Comparison of ENCODE assay signal across 1 cellular context in the genomic region with DNA sequence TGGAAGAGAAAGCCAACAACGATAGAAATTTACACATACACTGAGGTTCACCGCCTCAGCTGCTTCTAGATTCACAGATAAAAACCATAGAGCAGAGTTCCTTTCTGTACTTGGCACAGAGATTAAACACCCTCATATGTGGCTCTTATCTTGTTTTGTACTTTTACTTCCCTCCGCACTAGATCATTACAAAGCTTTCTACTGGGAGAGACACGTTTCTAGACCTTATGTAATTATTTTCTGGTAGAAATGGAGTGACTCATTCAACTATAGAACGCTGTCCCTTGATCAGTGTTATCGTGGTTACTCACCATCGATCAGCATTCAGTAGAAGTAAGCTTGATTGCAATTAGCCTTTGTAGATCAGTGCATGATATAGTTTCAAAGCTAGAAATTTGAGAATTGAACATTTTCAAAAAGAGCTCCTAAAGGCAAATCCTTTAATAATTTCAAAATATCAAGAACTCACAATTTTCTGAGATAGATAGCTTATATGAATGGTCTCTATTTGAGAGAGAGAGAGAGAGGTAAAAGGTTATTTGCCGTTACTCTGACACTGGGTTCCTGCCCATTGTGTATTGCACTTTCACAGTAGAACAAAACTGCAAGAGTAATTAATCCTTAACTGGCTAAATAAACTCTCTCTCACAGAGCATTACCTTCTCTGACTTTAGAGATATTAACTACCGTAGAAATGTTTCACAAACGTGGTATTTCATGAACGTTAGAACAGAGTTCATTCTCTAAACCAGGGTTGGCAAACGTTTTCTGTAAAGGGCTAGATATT.
TF ChIP-seq lines count a peak whose summit lies in the region.

No MANE protein-coding gene starts in this region.

TF ChIP-seq in K562, 482 proteins besides CTCF, POLR2A, EP300 and RAD21 (continued from another document and continues in another):
- TF ChIP-seq, protein P1, sequence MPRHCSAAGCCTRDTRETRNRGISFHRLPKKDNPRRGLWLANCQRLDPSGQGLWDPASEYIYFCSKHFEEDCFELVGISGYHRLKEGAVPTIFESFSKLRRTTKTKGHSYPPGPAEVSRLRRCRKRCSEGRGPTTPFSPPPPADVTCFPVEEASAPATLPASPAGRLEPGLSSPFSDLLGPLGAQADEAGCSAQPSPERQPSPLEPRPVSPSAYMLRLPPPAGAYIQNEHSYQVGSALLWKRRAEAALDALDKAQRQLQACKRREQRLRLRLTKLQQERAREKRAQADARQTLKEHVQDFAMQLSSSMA (CRISPR knock-in tag; IDR thresholded peaks at IDR 0.05): no peak
- TF ChIP-seq FOXJ2 (tag; IDR thresholded peaks at IDR 0.05): no peak
- TF ChIP-seq, protein P2, sequence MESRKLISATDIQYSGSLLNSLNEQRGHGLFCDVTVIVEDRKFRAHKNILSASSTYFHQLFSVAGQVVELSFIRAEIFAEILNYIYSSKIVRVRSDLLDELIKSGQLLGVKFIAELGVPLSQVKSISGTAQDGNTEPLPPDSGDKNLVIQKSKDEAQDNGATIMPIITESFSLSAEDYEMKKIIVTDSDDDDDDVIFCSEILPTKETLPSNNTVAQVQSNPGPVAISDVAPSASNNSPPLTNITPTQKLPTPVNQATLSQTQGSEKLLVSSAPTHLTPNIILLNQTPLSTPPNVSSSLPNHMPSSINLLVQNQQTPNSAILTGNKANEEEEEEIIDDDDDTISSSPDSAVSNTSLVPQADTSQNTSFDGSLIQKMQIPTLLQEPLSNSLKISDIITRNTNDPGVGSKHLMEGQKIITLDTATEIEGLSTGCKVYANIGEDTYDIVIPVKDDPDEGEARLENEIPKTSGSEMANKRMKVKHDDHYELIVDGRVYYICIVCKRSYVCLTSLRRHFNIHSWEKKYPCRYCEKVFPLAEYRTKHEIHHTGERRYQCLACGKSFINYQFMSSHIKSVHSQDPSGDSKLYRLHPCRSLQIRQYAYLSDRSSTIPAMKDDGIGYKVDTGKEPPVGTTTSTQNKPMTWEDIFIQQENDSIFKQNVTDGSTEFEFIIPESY (CRISPR knock-in tag; IDR thresholded peaks at IDR 0.05): no peak
- 0 out of 2 replicates have a peak, but pooled peaks have one; percentile 22 for TF ChIP-seq ATF7 (IDR thresholded peaks at IDR 0.05)
- TF ChIP-seq BRCA1 (IDR thresholded peaks at IDR 0.05): no peak
- TF ChIP-seq BRCA1 (CRISPR knock-in tag; IDR thresholded peaks at IDR 0.05): no peak
- peak; percentile 67; the same call in 1 of the 2 replicates for TF ChIP-seq SMARCE1 (IDR thresholded peaks at IDR 0.05)
- TF ChIP-seq RCOR1 (IDR thresholded peaks at IDR 0.05; ENCODE audit: borderline replicate concordance in 1 of 2, low read depth in 2 of 2, low read length in 2 of 2): peak in 1 of 2 experiments; percentile 57; a peak in 1 of 4 replicates
- TF ChIP-seq, protein P3, sequence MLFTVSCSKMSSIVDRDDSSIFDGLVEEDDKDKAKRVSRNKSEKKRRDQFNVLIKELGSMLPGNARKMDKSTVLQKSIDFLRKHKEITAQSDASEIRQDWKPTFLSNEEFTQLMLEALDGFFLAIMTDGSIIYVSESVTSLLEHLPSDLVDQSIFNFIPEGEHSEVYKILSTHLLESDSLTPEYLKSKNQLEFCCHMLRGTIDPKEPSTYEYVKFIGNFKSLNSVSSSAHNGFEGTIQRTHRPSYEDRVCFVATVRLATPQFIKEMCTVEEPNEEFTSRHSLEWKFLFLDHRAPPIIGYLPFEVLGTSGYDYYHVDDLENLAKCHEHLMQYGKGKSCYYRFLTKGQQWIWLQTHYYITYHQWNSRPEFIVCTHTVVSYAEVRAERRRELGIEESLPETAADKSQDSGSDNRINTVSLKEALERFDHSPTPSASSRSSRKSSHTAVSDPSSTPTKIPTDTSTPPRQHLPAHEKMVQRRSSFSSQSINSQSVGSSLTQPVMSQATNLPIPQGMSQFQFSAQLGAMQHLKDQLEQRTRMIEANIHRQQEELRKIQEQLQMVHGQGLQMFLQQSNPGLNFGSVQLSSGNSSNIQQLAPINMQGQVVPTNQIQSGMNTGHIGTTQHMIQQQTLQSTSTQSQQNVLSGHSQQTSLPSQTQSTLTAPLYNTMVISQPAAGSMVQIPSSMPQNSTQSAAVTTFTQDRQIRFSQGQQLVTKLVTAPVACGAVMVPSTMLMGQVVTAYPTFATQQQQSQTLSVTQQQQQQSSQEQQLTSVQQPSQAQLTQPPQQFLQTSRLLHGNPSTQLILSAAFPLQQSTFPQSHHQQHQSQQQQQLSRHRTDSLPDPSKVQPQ (CRISPR knock-in tag; IDR thresholded peaks at IDR 0.05; ENCODE audit: borderline replicate concordance): no peak
- TF ChIP-seq POLR2AphosphoS2 (IDR thresholded peaks at IDR 0.05; ENCODE audit: low read length): no peak
- TF ChIP-seq, protein P4, sequence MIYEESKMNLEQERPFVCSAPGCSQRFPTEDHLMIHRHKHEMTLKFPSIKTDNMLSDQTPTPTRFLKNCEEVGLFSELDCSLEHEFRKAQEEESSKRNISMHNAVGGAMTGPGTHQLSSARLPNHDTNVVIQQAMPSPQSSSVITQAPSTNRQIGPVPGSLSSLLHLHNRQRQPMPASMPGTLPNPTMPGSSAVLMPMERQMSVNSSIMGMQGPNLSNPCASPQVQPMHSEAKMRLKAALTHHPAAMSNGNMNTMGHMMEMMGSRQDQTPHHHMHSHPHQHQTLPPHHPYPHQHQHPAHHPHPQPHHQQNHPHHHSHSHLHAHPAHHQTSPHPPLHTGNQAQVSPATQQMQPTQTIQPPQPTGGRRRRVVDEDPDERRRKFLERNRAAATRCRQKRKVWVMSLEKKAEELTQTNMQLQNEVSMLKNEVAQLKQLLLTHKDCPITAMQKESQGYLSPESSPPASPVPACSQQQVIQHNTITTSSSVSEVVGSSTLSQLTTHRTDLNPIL (CRISPR knock-in tag; IDR thresholded peaks at IDR 0.05): no peak
- no peak for TF ChIP-seq NONO (IDR thresholded peaks at IDR 0.05; ENCODE audit: low read depth in 2 of 2, low read length in 1 of 2)
- TF ChIP-seq, protein P5, sequence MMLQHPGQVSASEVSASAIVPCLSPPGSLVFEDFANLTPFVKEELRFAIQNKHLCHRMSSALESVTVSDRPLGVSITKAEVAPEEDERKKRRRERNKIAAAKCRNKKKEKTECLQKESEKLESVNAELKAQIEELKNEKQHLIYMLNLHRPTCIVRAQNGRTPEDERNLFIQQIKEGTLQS (IDR thresholded peaks at IDR 0.05): peak; percentile 51; the same call in 1 of the 2 replicates
- TF ChIP-seq, protein P5 (CRISPR knock-in tag; conservative IDR thresholded peaks at IDR 0.05): no peak
- TF ChIP-seq, protein P6, sequence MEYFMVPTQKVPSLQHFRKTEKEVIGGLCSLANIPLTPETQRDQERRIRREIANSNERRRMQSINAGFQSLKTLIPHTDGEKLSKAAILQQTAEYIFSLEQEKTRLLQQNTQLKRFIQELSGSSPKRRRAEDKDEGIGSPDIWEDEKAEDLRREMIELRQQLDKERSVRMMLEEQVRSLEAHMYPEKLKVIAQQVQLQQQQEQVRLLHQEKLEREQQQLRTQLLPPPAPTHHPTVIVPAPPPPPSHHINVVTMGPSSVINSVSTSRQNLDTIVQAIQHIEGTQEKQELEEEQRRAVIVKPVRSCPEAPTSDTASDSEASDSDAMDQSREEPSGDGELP (CRISPR knock-in tag; IDR thresholded peaks at IDR 0.05; ENCODE audit: borderline replicate concordance): no peak
- TF ChIP-seq TRIM24 (IDR thresholded peaks at IDR 0.05): 0 out of 4 replicates have a peak, but pooled peaks of 1 of the 2 experiments have one; percentile 16
- no peak for TF ChIP-seq ZNF561 (CRISPR knock-in tag; conservative IDR thresholded peaks at IDR 0.05)
- TF ChIP-seq ARID1B (IDR thresholded peaks at IDR 0.05): peak; percentile 62
- peak; percentile 72; the same call in 1 of the 2 replicates for TF ChIP-seq JUND (IDR thresholded peaks at IDR 0.05; ENCODE audit: borderline replicate concordance, low read depth, low read length)
- TF ChIP-seq JUND (tag; IDR thresholded peaks at IDR 0.05; ENCODE audit: borderline replicate concordance, low read depth, low read length): peak; percentile 70
- TF ChIP-seq SMAD3 (CRISPR knock-in tag; conservative IDR thresholded peaks at IDR 0.05): no peak
- TF ChIP-seq ZNF41 (CRISPR knock-in tag; conservative IDR thresholded peaks at IDR 0.05): no peak
- TF ChIP-seq, protein P7, sequence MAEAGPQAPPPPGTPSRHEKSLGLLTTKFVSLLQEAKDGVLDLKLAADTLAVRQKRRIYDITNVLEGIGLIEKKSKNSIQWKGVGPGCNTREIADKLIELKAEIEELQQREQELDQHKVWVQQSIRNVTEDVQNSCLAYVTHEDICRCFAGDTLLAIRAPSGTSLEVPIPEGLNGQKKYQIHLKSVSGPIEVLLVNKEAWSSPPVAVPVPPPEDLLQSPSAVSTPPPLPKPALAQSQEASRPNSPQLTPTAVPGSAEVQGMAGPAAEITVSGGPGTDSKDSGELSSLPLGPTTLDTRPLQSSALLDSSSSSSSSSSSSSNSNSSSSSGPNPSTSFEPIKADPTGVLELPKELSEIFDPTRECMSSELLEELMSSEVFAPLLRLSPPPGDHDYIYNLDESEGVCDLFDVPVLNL (CRISPR knock-in tag; IDR thresholded peaks at IDR 0.05; ENCODE audit: low read depth): no peak
- TF ChIP-seq TSC22D4 (tag; IDR thresholded peaks at IDR 0.05): no peak
- no peak for TF ChIP-seq SP2 (IDR thresholded peaks at IDR 0.05; ENCODE audit: extremely low read depth, low read depth, low read length, poor library complexity, severe bottlenecking)
- 0 out of 2 replicates have a peak, but pooled peaks have one; percentile 23 for TF ChIP-seq CBFA2T3 (IDR thresholded peaks at IDR 0.05)
- TF ChIP-seq, protein P8, sequence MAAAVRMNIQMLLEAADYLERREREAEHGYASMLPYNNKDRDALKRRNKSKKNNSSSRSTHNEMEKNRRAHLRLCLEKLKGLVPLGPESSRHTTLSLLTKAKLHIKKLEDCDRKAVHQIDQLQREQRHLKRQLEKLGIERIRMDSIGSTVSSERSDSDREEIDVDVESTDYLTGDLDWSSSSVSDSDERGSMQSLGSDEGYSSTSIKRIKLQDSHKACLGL (CRISPR knock-in tag; IDR thresholded peaks at IDR 0.05; ENCODE audit: borderline replicate concordance, poor library complexity, severe bottlenecking): no peak
- no peak for TF ChIP-seq MCM3 (IDR thresholded peaks at IDR 0.05)
- no peak for TF ChIP-seq ZNF507 (tag; conservative IDR thresholded peaks at IDR 0.05)
- TF ChIP-seq SOX6 (IDR thresholded peaks at IDR 0.05): peak; percentile 77; the same call in 1 of the 2 replicates
- peak; percentile 55; the same call in 1 of the 2 replicates for TF ChIP-seq JUN (IDR thresholded peaks at IDR 0.05; ENCODE audit: borderline replicate concordance, low read depth, low read length)
- no peak for TF ChIP-seq JUN (CRISPR knock-in tag; IDR thresholded peaks at IDR 0.05; ENCODE audit: borderline replicate concordance)
- no peak for TF ChIP-seq DIDO1 (tag; IDR thresholded peaks at IDR 0.05; ENCODE audit: low read depth)
- TF ChIP-seq ZNF79 (CRISPR knock-in tag; IDR thresholded peaks at IDR 0.05; ENCODE audit: low read depth): no peak
- TF ChIP-seq, protein P9, sequence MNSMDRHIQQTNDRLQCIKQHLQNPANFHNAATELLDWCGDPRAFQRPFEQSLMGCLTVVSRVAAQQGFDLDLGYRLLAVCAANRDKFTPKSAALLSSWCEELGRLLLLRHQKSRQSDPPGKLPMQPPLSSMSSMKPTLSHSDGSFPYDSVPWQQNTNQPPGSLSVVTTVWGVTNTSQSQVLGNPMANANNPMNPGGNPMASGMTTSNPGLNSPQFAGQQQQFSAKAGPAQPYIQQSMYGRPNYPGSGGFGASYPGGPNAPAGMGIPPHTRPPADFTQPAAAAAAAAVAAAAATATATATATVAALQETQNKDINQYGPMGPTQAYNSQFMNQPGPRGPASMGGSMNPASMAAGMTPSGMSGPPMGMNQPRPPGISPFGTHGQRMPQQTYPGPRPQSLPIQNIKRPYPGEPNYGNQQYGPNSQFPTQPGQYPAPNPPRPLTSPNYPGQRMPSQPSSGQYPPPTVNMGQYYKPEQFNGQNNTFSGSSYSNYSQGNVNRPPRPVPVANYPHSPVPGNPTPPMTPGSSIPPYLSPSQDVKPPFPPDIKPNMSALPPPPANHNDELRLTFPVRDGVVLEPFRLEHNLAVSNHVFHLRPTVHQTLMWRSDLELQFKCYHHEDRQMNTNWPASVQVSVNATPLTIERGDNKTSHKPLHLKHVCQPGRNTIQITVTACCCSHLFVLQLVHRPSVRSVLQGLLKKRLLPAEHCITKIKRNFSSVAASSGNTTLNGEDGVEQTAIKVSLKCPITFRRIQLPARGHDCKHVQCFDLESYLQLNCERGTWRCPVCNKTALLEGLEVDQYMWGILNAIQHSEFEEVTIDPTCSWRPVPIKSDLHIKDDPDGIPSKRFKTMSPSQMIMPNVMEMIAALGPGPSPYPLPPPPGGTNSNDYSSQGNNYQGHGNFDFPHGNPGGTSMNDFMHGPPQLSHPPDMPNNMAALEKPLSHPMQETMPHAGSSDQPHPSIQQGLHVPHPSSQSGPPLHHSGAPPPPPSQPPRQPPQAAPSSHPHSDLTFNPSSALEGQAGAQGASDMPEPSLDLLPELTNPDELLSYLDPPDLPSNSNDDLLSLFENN (IDR thresholded peaks at IDR 0.05; ENCODE audit: low read depth in 2 of 2, low read length in 2 of 2): no peak
- TF ChIP-seq ZNF197 (CRISPR knock-in tag; IDR thresholded peaks at IDR 0.05; ENCODE audit: low read depth): no peak
- TF ChIP-seq FOSL1 (tag; conservative IDR thresholded peaks at IDR 0.05): peak; percentile 82
- no peak for TF ChIP-seq ZNF583 (CRISPR knock-in tag; IDR thresholded peaks at IDR 0.05)
- no peak for TF ChIP-seq KLF10 (CRISPR knock-in tag; IDR thresholded peaks at IDR 0.05)
- TF ChIP-seq ZNF584 (CRISPR knock-in tag; IDR thresholded peaks at IDR 0.05; ENCODE audit: low read depth): no peak
- no peak for TF ChIP-seq EHMT2 (IDR thresholded peaks at IDR 0.05)
- no peak for TF ChIP-seq IRF2 (CRISPR knock-in tag; IDR thresholded peaks at IDR 0.05)
- no peak for TF ChIP-seq BMI1 (IDR thresholded peaks at IDR 0.05; ENCODE audit: low read length)
- no peak for TF ChIP-seq ZNF75A (CRISPR knock-in tag; IDR thresholded peaks at IDR 0.05)
- no peak for TF ChIP-seq U2AF1 (optimal IDR thresholded peaks at IDR 0.05; ENCODE audit: low read depth, low read length)
- no peak for TF ChIP-seq STAG1 (CRISPR knock-in tag; IDR thresholded peaks at IDR 0.05; ENCODE audit: borderline replicate concordance)
- no peak for TF ChIP-seq CHD2 (IDR thresholded peaks at IDR 0.05; ENCODE audit: low read depth, low read length)
- peak; percentile 46 for TF ChIP-seq DPF2 (IDR thresholded peaks at IDR 0.05)
- TF ChIP-seq, protein P10, sequence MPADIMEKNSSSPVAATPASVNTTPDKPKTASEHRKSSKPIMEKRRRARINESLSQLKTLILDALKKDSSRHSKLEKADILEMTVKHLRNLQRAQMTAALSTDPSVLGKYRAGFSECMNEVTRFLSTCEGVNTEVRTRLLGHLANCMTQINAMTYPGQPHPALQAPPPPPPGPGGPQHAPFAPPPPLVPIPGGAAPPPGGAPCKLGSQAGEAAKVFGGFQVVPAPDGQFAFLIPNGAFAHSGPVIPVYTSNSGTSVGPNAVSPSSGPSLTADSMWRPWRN (IDR thresholded peaks at IDR 0.05; ENCODE audit: low read depth): 0 out of 2 replicates have a peak, but pooled peaks have one; percentile 22
- TF ChIP-seq ZNF76 (CRISPR knock-in tag; IDR thresholded peaks at IDR 0.05; ENCODE audit: borderline replicate concordance): no peak
- TF ChIP-seq ZNF12 (CRISPR knock-in tag; IDR thresholded peaks at IDR 0.05): no peak
- no peak for TF ChIP-seq ZNF445 (CRISPR knock-in tag; IDR thresholded peaks at IDR 0.05; ENCODE audit: low read depth)
- TF ChIP-seq ELF4 (CRISPR knock-in tag; IDR thresholded peaks at IDR 0.05): no peak
- peak; percentile 43; the same call in 1 of the 2 replicates for TF ChIP-seq BHLHE40 (IDR thresholded peaks at IDR 0.05; ENCODE audit: low read length)
- no peak for TF ChIP-seq TOE1 (IDR thresholded peaks at IDR 0.05; ENCODE audit: borderline replicate concordance)
- no peak for TF ChIP-seq TOE1 (CRISPR knock-in tag; IDR thresholded peaks at IDR 0.05; ENCODE audit: borderline replicate concordance, low read depth)
